ENCODE assay signal across 14 cellular contexts in genomic region chr9:13361076-13361475, GRCh38.
DNase-seq lines count a peak whose midpoint lies in the region; ATAC-seq lines count a peak whose summit lies in the region.
"Had no signal": no experiment of that assay in that cellular context is flagged by ENCODE, and none has a peak within 500 bp of the region (broad histone marks: within the 10 kb centered on the region; RNA-seq: fewer than 3 reads in every experiment).

No MANE protein-coding gene starts in this region.

- intact Hi-C loops in sciatic nerve (cut with DNase I), result no loop called here

- DNase-seq in GM03348 (ENCODE audit: low spot score) (peak; percentile 30), fibroblast of peridontal ligament (ENCODE audit: extremely low read depth) (peak; percentile 25), sciatic nerve (ENCODE audit: low spot score) (no peak), NCI-H510A (lab: John Stamatoyannopoulos, UW) (no peak), NCI-H2196 (lab: John Stamatoyannopoulos, UW; ENCODE audit: unreplicated experiment) (no peak), NCI-H146 (lab: John Stamatoyannopoulos, UW) (no peak)
- DNase-seq: AML-193; Caco-2; CD8-positive, alpha-beta memory T cell; DND-41; GF-D8; HCEC 1CT; HFFc6 had no signal

- peak; percentile 25 for ATAC-seq in sciatic nerve
- ATAC-seq: A549 had no signal

Comparison
In these comparisons a context has a peak if more than half of its experiments do, and no peak if none do; other contexts are left out.
1. DNase-seq: peak in GM03348 (single experiment) and fibroblast of peridontal ligament (single experiment); none in sciatic nerve (single experiment), NCI-H510A (single experiment), NCI-H2196 (single experiment) and NCI-H146 (single experiment).